ENCODE assay signal across 24 cellular contexts in the genomic region with DNA sequence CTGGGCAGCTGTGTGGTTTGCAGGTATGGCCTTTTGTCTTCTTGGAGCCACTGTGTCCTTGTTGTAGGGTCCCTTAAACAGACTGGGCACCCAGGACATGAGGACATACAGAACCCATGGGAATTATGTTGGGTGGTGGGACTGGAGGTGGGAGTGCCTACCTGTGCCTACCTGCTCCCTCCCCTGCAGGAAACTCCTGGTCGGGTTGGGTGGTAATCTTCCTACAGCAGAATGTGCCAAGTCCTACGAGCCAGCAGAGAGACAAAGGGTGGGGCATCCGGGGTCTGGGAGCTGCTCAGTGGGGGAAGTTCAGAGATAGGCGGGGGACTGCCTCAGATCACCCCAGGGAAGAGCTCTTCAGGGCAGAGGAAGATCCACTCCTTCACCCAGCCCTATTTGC. TPM values are rescaled to one million over a fixed set of nuclear protein-coding genes. Genes with fewer than 3 reads are reported as not detected.
DNase-seq lines count a peak whose midpoint lies in the region; ATAC-seq, FAIRE-seq and TF ChIP-seq lines count a peak whose summit lies in the region.
"Had no signal": no experiment of that assay in that cellular context is flagged by ENCODE, and none has a peak within 500 bp of the region (broad histone marks: within the 10 kb centered on the region; RNA-seq: fewer than 3 reads in every experiment).

No MANE protein-coding gene starts in this region.

- H3K27ac Mint-ChIP-seq in MCF 10A (ENCODE audit: low read depth, unreplicated experiment) (no peak overlapping the region), T-cell (peak overlapping the region; percentile 32 to 66)

- H3K27ac ChIP-seq in breast epithelium: no peak overlapping the region
- no peak overlapping the region for H3K27ac ChIP-seq in kidney (ENCODE audit: low read depth in 2 of 2, low read length in 2 of 2)
- no peak overlapping the region for H3K27ac ChIP-seq in spleen
- H3K27ac ChIP-seq: A549, KMS-11, SJCRH30 had no signal

- no TSS peak for BruUV-seq in MCF 10A (replicated peaks; lab: Mats Ljungman, UMichigan)

- 40 to 62% (median 46%) methylated on average over 4 of the region's 4 CpGs for WGBS in spleen, 5 donors

- H3K27me3 Mint-ChIP-seq in MCF 10A (ENCODE audit: insufficient read depth, unreplicated experiment) (no peaks in the 10 kb centered on the region), T-cell (no peaks in the 10 kb centered on the region)
- H3K27me3 Mint-ChIP-seq: CD4-positive, alpha-beta T cell had no signal

- TF ChIP-seq POLR2A in breast epithelium (IDR thresholded peaks at IDR 0.05) (no peak), spleen (IDR thresholded peaks at IDR 0.05) (no peak)

- POLR2A ChIA-PET in MCF 10A (lab: Yijun Ruan, JAX) (interaction anchor here (0.6 kb wide), 1 partner anchor 1004 kb away, joined by 3 read pairs; no protein-coding TSS in a partner anchor), T-cell (lab: Charles Lee) (no interaction called here)

- H3K4me1 Mint-ChIP-seq in MCF 10A (ENCODE audit: insufficient read depth, unreplicated experiment) (peaks cover 27% of the 10 kb centered on the region), T-cell (peaks cover 0 to 8% (median 2%) of the 10 kb centered on the region in 3 donors)

- H3K9me3 Mint-ChIP-seq in MCF 10A (ENCODE audit: unreplicated experiment) (no peaks in the 10 kb centered on the region), T-cell (no peaks in the 10 kb centered on the region)
- H3K9me3 Mint-ChIP-seq: CD4-positive, alpha-beta T cell had no signal

- no peaks in the 10 kb centered on the region for H3K27me3 ChIP-seq in breast epithelium
- no peaks in the 10 kb centered on the region for H3K27me3 ChIP-seq in spleen (replicated peaks in 1 of 7)
- H3K27me3 ChIP-seq: BE2C, SJCRH30 had no signal

- H3K36me3 ChIP-seq in breast epithelium: no peaks in the 10 kb centered on the region
- H3K36me3 ChIP-seq in kidney (ENCODE audit: control insufficient read depth in 1 of 2, insufficient read depth in 2 of 2, low read length in 2 of 2): no peaks in the 10 kb centered on the region
- H3K36me3 ChIP-seq in spleen: peaks cover 0 to 23% (median 4%) of the 10 kb centered on the region in 6 donors
- H3K36me3 ChIP-seq: BE2C had no signal

- H3K4me1 ChIP-seq in breast epithelium (no peaks in the 10 kb centered on the region), kidney (ENCODE audit: control insufficient read depth in 1 of 2, insufficient read depth in 1 of 2, low read depth in 1 of 2, low read length in 2 of 2) (no peaks in the 10 kb centered on the region), spleen (no peaks in the 10 kb centered on the region)
- H3K4me1 ChIP-seq: BE2C, Caco-2 had no signal

- no peaks in the 10 kb centered on the region for H3K9me3 ChIP-seq in breast epithelium
- H3K9me3 ChIP-seq in kidney (ENCODE audit: control insufficient read depth in 1 of 2, low read length in 2 of 2): no peaks in the 10 kb centered on the region
- no peaks in the 10 kb centered on the region for H3K9me3 ChIP-seq in spleen
- H3K9me3 ChIP-seq: A549, BE2C, Caco-2, SJCRH30 had no signal

- no peak overlapping the region for H3K9ac ChIP-seq in kidney (ENCODE audit: low read length in 2 of 2)
- H3K9ac ChIP-seq: KMS-11 had no signal

- no peak for FAIRE-seq in kidney (lab: Jason Lieb, UNC)
- FAIRE-seq: A549, GM12891, RCC 7860 had no signal

- H3K4me3 ChIP-seq in breast epithelium (no peak overlapping the region), kidney (ENCODE audit: low read length in 2 of 2) (no peak overlapping the region), spleen (no peak overlapping the region)
- H3K4me3 ChIP-seq: A549, SJCRH30 had no signal

- CTCF ChIA-PET in MCF 10A (lab: Yijun Ruan, JAX) (interaction anchor here (0.6 to 1.1 kb wide), 5 partner anchors 14 to 407 kb away, joined by 3 to 4 read pairs (median 3); no protein-coding TSS in a partner anchor), T-cell (lab: Charles Lee) (no interaction called here)

- intact Hi-C loops in MCF 10A (cut with micrococcal nuclease): no loop called here
- intact Hi-C loops in breast epithelium (cut with DNase I; ENCODE audit: low total_unique reads): no loop called here
- intact Hi-C loops in kidney (cut with DNase I): loop anchor here (5.0 kb wide), 1 partner anchor 147 kb away; a partner anchor contains a TSS
- intact Hi-C loops in spleen (cut with DNase I; ENCODE audit: low total_unique reads): no loop called here

- no peaks in the 10 kb centered on the region for H3K36me3 Mint-ChIP-seq in MCF 10A (ENCODE audit: insufficient read depth, unreplicated experiment)
- peaks cover 13% of the 10 kb centered on the region for H3K36me3 Mint-ChIP-seq in T-cell

- H3K4me3 Mint-ChIP-seq in MCF 10A (ENCODE audit: unreplicated experiment) (no peak overlapping the region), T-cell (no peak overlapping the region)
- H3K4me3 Mint-ChIP-seq: CD4-positive, alpha-beta T cell had no signal

- TF ChIP-seq CTCF in MCF 10A (IDR thresholded peaks at IDR 0.05; ENCODE audit: unreplicated experiment) (no peak), breast epithelium (IDR thresholded peaks at IDR 0.05) (no peak), kidney (IDR thresholded peaks at IDR 0.05; ENCODE audit: borderline replicate concordance, extremely low read depth, insufficient read depth) (no peak), spleen (IDR thresholded peaks at IDR 0.05 in 8 of 11, conservative IDR thresholded peaks at IDR 0.05 in 3 of 11) (no peak)

- ATAC-seq in T-cell (replicated peaks in 1 of 4): peak in 2 of 4 experiments; percentile 11 to 13
- no peak for ATAC-seq in HG03175 (IDR thresholded peaks at IDR 0.05; ENCODE audit: unreplicated experiment)
- ATAC-seq: A549, HCT116 had no signal

- peak; percentile 33 for DNase-seq in MCF 10A (ENCODE audit: unreplicated experiment)
- DNase-seq in breast epithelium (ENCODE audit: low spot score in 2 of 2): no peak
- no peak for DNase-seq in T-cell
- peak; percentile 22 for DNase-seq in kidney
- DNase-seq in spleen: peak; percentile 54
- no peak for DNase-seq in effector CD8-positive, alpha-beta T cell (lab: John Stamatoyannopoulos, UW)
- no peak for DNase-seq in NCI-H82 (lab: John Stamatoyannopoulos, UW)
- DNase-seq: BE2C; Caco-2; CD4-positive, alpha-beta T cell; GOT3; IMR-90; NCI-H1105 treated with DMSO at 0.1 percent for 48 hours; NCI-H2081; NCI-H2171; NCI-H345; NCI-H524; SJCRH30 had no signal

RNA-seq across cellular contexts. Expression of a gene that starts 58.4 kb away (rescaled TPM):
- total RNA-seq in MCF 10A (2022) (9.5 and 12.7 TPM in 2 replicates), breast epithelium (1 to 10 TPM in 2 of 3 donors, under 1 TPM in 1; 0.96 to 2.6 (median 1.3) TPM), T-cell (100 to 1,000 TPM in 3 of 5 donors, 10 to 100 TPM in 2; 70.8 to 110 (median 101) TPM), kidney (5.6 TPM), spleen (10 to 100 TPM; 27.1 to 49.0 (median 30.0) TPM)
- polyA plus RNA-seq in kidney (ENCODE audit: insufficient read depth, low read depth, low replicate concordance) (0.19 TPM), spleen (1 to 10 TPM; 3.0 to 9.3 (median 4.5) TPM)

Comparison
In these comparisons a context has a peak if more than half of its experiments do, and no peak if none do; other contexts are left out.
1. DNase-seq: peak in MCF 10A (single experiment), kidney (single experiment) and spleen (single experiment); none in breast epithelium (0 of 2), T-cell (0 of 34), effector CD8-positive, alpha-beta T cell (single experiment) and NCI-H82 (single experiment).